Comparison of ENCODE assay signal across 6 cellular contexts in the genomic region with DNA sequence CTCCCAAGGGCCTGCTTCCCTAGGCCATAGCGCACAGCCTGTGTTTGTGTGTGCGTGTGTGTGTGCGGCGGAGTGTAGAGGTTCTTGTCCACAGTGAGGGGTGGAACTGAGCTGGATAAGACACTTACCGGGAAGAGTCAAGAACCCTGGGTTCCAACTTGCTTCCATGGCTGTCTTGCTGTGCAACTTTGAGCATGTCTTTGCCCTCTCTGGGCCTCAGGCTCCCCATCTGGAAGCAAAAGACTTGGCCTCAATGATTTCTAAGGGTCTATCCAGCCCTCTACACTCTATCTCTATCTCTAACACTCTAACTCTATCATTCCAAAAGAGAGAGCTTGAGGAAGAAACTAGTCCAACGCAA.
"Had no signal": no experiment of that assay in that cellular context is flagged by ENCODE, and none has a peak within 500 bp of the region (broad histone marks: within the 10 kb centered on the region; RNA-seq: fewer than 3 reads in every experiment).

No MANE protein-coding gene starts in this region.

- H3K36me3 ChIP-seq: breast epithelium, lower lobe of right lung, thoracic aorta had no signal

- DNase-seq: kidney glomerular epithelial cell, T1000 had no signal

- H3K4me1 ChIP-seq: breast epithelium, lower lobe of right lung had no signal

- H3K27ac ChIP-seq: lower lobe of right lung, psoas muscle, thoracic aorta had no signal

- H3K9me3 ChIP-seq: breast epithelium, lower lobe of right lung, psoas muscle, thoracic aorta had no signal
